8 cellular contexts compared by ENCODE assay signal in genomic region chr1:6600410-6601048, GRCh38. TPM values are rescaled to one million over a fixed set of nuclear protein-coding genes. Genes with fewer than 3 reads are reported as not detected.
DNase-seq lines count a peak whose midpoint lies in the region; ATAC-seq and TF ChIP-seq lines count a peak whose summit lies in the region.

No MANE protein-coding gene starts in this region.

- peaks cover 51% of the 10 kb centered on the region for H3K4me1 Mint-ChIP-seq in activated naive CD4-positive, alpha-beta T cell treated with anti-CD3 and anti-CD28 coated beads, Interleukin-2, amount 50 U/mL, for 24 hours
- peaks cover 21% of the 10 kb centered on the region for H3K4me1 Mint-ChIP-seq in activated T-helper 2 cell treated with anti-CD3 and anti-CD28 coated beads, Interferon-gamma antibody, Interleukin-2, Interleukin-4, amounts not matched to agents 10 μg/mL and 5 μg/mL and 100 μg/mL, durations not matched to agents 14 hours and 24 hours and 36 hours (ENCODE audit: low read depth)
- H3K4me1 Mint-ChIP-seq in stimulated activated memory B cell treated with anti-CD40 and anti-IgM and Interleukin-4, amounts not matched to agents 10 μg/mL and 1 μg/mL and 100 μg/mL, for 72 hours: peaks cover 56% of the 10 kb centered on the region

- DNase-seq in activated naive CD4-positive, alpha-beta T cell treated with anti-CD3 and anti-CD28 coated beads, Interleukin-2, amount 50 U/mL, for 16 hours: no peak
- no peak for DNase-seq in activated T-helper 2 cell treated with anti-CD3 and anti-CD28 coated beads, Interferon-gamma antibody, Interleukin-2, Interleukin-4, amounts not matched to agents 10 μg/mL and 5 μg/mL and 100 μg/mL, durations not matched to agents 14 hours and 24 hours and 36 hours (ENCODE audit: low spot score)
- no peak for DNase-seq in GM13977 (ENCODE audit: low spot score)
- no peak for DNase-seq in activated CD4-positive, alpha-beta T cell treated with anti-CD3 and anti-CD28 coated beads for 1 hour

- no peaks in the 10 kb centered on the region for H3K27me3 Mint-ChIP-seq in activated naive CD4-positive, alpha-beta T cell treated with anti-CD3 and anti-CD28 coated beads, Interleukin-2, amount 50 U/mL, for 24 hours
- no peaks in the 10 kb centered on the region for H3K27me3 Mint-ChIP-seq in activated T-helper 2 cell treated with anti-CD3 and anti-CD28 coated beads, Interferon-gamma antibody, Interleukin-2, Interleukin-4, amounts not matched to agents 10 μg/mL and 5 μg/mL and 100 μg/mL, durations not matched to agents 14 hours and 24 hours and 36 hours (ENCODE audit: low read depth)
- H3K27me3 Mint-ChIP-seq in stimulated activated memory B cell treated with anti-CD40 and anti-IgM and Interleukin-4, amounts not matched to agents 10 μg/mL and 1 μg/mL and 100 μg/mL, for 72 hours: no peaks in the 10 kb centered on the region

- H3K4me3 Mint-ChIP-seq in activated naive CD4-positive, alpha-beta T cell treated with anti-CD3 and anti-CD28 coated beads, Interleukin-2, amount 50 U/mL, for 24 hours: peak overlapping the region; percentile 100
- H3K4me3 Mint-ChIP-seq in activated T-helper 2 cell treated with anti-CD3 and anti-CD28 coated beads, Interferon-gamma antibody, Interleukin-2, Interleukin-4, amounts not matched to agents 10 μg/mL and 5 μg/mL and 100 μg/mL, durations not matched to agents 14 hours and 24 hours and 36 hours (ENCODE audit: low read depth): peak overlapping the region; percentile 96
- H3K4me3 Mint-ChIP-seq in stimulated activated memory B cell treated with anti-CD40 and anti-IgM and Interleukin-4, amounts not matched to agents 10 μg/mL and 1 μg/mL and 100 μg/mL, for 72 hours: peak overlapping the region; percentile 95

- peaks cover 12% of the 10 kb centered on the region for H3K36me3 Mint-ChIP-seq in activated naive CD4-positive, alpha-beta T cell treated with anti-CD3 and anti-CD28 coated beads, Interleukin-2, amount 50 U/mL, for 24 hours
- peaks cover 50% of the 10 kb centered on the region for H3K36me3 Mint-ChIP-seq in activated T-helper 2 cell treated with anti-CD3 and anti-CD28 coated beads, Interferon-gamma antibody, Interleukin-2, Interleukin-4, amounts not matched to agents 10 μg/mL and 5 μg/mL and 100 μg/mL, durations not matched to agents 14 hours and 24 hours and 36 hours (ENCODE audit: low read depth)
- peaks cover 21% of the 10 kb centered on the region for H3K36me3 Mint-ChIP-seq in stimulated activated memory B cell treated with anti-CD40 and anti-IgM and Interleukin-4, amounts not matched to agents 10 μg/mL and 1 μg/mL and 100 μg/mL, for 72 hours

- H3K27ac Mint-ChIP-seq in activated naive CD4-positive, alpha-beta T cell treated with anti-CD3 and anti-CD28 coated beads, Interleukin-2, amount 50 U/mL, for 24 hours: peak overlapping the region; percentile 99
- H3K27ac Mint-ChIP-seq in activated T-helper 2 cell treated with anti-CD3 and anti-CD28 coated beads, Interferon-gamma antibody, Interleukin-2, Interleukin-4, amounts not matched to agents 10 μg/mL and 5 μg/mL and 100 μg/mL, durations not matched to agents 14 hours and 24 hours and 36 hours: peak overlapping the region; percentile 97
- H3K27ac Mint-ChIP-seq in stimulated activated memory B cell treated with anti-CD40 and anti-IgM and Interleukin-4, amounts not matched to agents 10 μg/mL and 1 μg/mL and 100 μg/mL, for 72 hours: peak overlapping the region; percentile 93

- peak overlapping the region; percentile 91 for H3K4me3 ChIP-seq in iPS-11a (ENCODE audit: low read depth, low read length)

- intact Hi-C loops in activated T-helper 2 cell treated with anti-CD3 and anti-CD28 coated beads, Interferon-gamma antibody, Interleukin-2, Interleukin-4, amounts not matched to agents 10 μg/mL and 5 μg/mL and 100 μg/mL, durations not matched to agents 14 hours and 24 hours and 36 hours (cut with micrococcal nuclease): loop anchor here (1.0 kb wide), 1 partner anchor 25 kb away; no protein-coding TSS in a partner anchor

- ATAC-seq in stimulated activated memory B cell treated with anti-CD40 and anti-IgM and Interleukin-4, amounts not matched to agents 10 μg/mL and 1 μg/mL and 100 μg/mL, for 72 hours: no peak
- no peak for ATAC-seq in GM21381 (IDR thresholded peaks at IDR 0.05; ENCODE audit: unreplicated experiment)

- no peaks in the 10 kb centered on the region for H3K9me3 Mint-ChIP-seq in activated naive CD4-positive, alpha-beta T cell treated with anti-CD3 and anti-CD28 coated beads, Interleukin-2, amount 50 U/mL, for 24 hours
- H3K9me3 Mint-ChIP-seq in activated T-helper 2 cell treated with anti-CD3 and anti-CD28 coated beads, Interferon-gamma antibody, Interleukin-2, Interleukin-4, amounts not matched to agents 10 μg/mL and 5 μg/mL and 100 μg/mL, durations not matched to agents 14 hours and 24 hours and 36 hours: no peaks in the 10 kb centered on the region
- H3K9me3 Mint-ChIP-seq in stimulated activated memory B cell treated with anti-CD40 and anti-IgM and Interleukin-4, amounts not matched to agents 10 μg/mL and 1 μg/mL and 100 μg/mL, for 72 hours: no peaks in the 10 kb centered on the region

- in situ Hi-C loops in GM13977 (cut with MboI; ENCODE audit: low pct_unique_long_range_greater_than_20kb, low sequenced_read_pairs, unreplicated experiment): no loop called here

- no peak for TF ChIP-seq CTCF in GM13977 (IDR thresholded peaks at IDR 0.05; ENCODE audit: extremely low read depth, insufficient read depth, missing control alignments)

RNA-seq across cellular contexts. Expression of gene KLHL21, which starts 2.1 kb away (rescaled TPM):
- 21.3 and 22.6 TPM in 2 replicates for total RNA-seq in activated T-helper 2 cell treated with anti-CD3 and anti-CD28 coated beads, Interferon-gamma antibody, Interleukin-2, Interleukin-4, amounts not matched to agents 10 μg/mL and 5 μg/mL and 100 μg/mL, durations not matched to agents 14 hours and 24 hours and 36 hours

RNA-seq across cellular contexts. Expression of gene PHF13, which starts 13.0 kb away (rescaled TPM):
- 19.7 and 20.4 TPM in 2 replicates for total RNA-seq in activated T-helper 2 cell treated with anti-CD3 and anti-CD28 coated beads, Interferon-gamma antibody, Interleukin-2, Interleukin-4, amounts not matched to agents 10 μg/mL and 5 μg/mL and 100 μg/mL, durations not matched to agents 14 hours and 24 hours and 36 hours

RNA-seq across cellular contexts. Expression of gene ZBTB48, which starts 20.7 kb away (rescaled TPM):
- total RNA-seq in activated T-helper 2 cell treated with anti-CD3 and anti-CD28 coated beads, Interferon-gamma antibody, Interleukin-2, Interleukin-4, amounts not matched to agents 10 μg/mL and 5 μg/mL and 100 μg/mL, durations not matched to agents 14 hours and 24 hours and 36 hours: 26.3 and 28.0 TPM in 2 replicates

RNA-seq across cellular contexts. Expression of gene THAP3, which starts 24.1 kb away (rescaled TPM):
- total RNA-seq in activated T-helper 2 cell treated with anti-CD3 and anti-CD28 coated beads, Interferon-gamma antibody, Interleukin-2, Interleukin-4, amounts not matched to agents 10 μg/mL and 5 μg/mL and 100 μg/mL, durations not matched to agents 14 hours and 24 hours and 36 hours: 23.2 and 24.1 TPM in 2 replicates

RNA-seq across cellular contexts. Expression of gene TAS1R1, which starts 45.4 kb away (rescaled TPM):
- total RNA-seq in activated T-helper 2 cell treated with anti-CD3 and anti-CD28 coated beads, Interferon-gamma antibody, Interleukin-2, Interleukin-4, amounts not matched to agents 10 μg/mL and 5 μg/mL and 100 μg/mL, durations not matched to agents 14 hours and 24 hours and 36 hours: not detected in 2 replicates
